13 cellular contexts compared by ENCODE assay signal in genomic region chr1:162193815-162194214, GRCh38.
DNase-seq lines count a peak whose midpoint lies in the region; ATAC-seq lines count a peak whose summit lies in the region.
"Had no signal": no experiment of that assay in that cellular context is flagged by ENCODE, and none has a peak within 500 bp of the region (broad histone marks: within the 10 kb centered on the region; RNA-seq: fewer than 3 reads in every experiment).

No MANE protein-coding gene starts in this region.

- in situ Hi-C loops in ACHN (cut with HindIII; ENCODE audit: low pct_ligation_motif_present, low pct_unique_long_range_greater_than_20kb, low sequenced_read_pairs): no loop called here

- no peak for ATAC-seq in HG02840 (IDR thresholded peaks at IDR 0.05; ENCODE audit: low FRiP score, unreplicated experiment)
- no peak for ATAC-seq in GM19397 (IDR thresholded peaks at IDR 0.05; ENCODE audit: unreplicated experiment)
- ATAC-seq: effector memory CD8-positive, alpha-beta T cell; SK-N-SH treated with all-trans-retinoic acid at 6 μM for 48 hours had no signal

- DNase-seq in ACHN (peak; percentile 6), NCI-H1092 (lab: John Stamatoyannopoulos, UW) (peak; percentile 62), NCI-H82 treated with DMSO at 0.1 percent for 48 hours (lab: John Stamatoyannopoulos, UW; ENCODE audit: unreplicated experiment) (peak; percentile 71), islet precursor cell (peak; percentile 43), AG08396 (ENCODE audit: low spot score) (no peak)
- no peak for DNase-seq in stimulated activated CD4-positive, alpha-beta T cell treated with anti-CD3 and anti-CD28 coated beads, Interleukin-2, amount 100 ng/mL, for 24 hours
- DNase-seq: activated naive CD4-positive, alpha-beta T cell treated with anti-CD3 and anti-CD28 coated beads for 36 hours; effector memory CD8-positive, alpha-beta T cell; stimulated activated CD4-positive, alpha-beta T cell treated with anti-CD3 and anti-CD28 coated beads, Interleukin-1b, Interleukin-23, amount 100 ng/mL, for 48 hours; transverse colon had no signal

Comparison
In these comparisons a context has a peak if more than half of its experiments do, and no peak if none do; other contexts are left out.
1. DNase-seq: peak in ACHN (single experiment), NCI-H1092 (single experiment), NCI-H82 treated with DMSO at 0.1 percent for 48 hours (single experiment) and islet precursor cell (single experiment); none in stimulated activated CD4-positive, alpha-beta T cell treated with anti-CD3 and anti-CD28 coated beads, Interleukin-2, amount 100 ng/mL, for 24 hours (0 of 2) and AG08396 (single experiment).